18 cellular contexts compared by ENCODE assay signal in the genomic region with DNA sequence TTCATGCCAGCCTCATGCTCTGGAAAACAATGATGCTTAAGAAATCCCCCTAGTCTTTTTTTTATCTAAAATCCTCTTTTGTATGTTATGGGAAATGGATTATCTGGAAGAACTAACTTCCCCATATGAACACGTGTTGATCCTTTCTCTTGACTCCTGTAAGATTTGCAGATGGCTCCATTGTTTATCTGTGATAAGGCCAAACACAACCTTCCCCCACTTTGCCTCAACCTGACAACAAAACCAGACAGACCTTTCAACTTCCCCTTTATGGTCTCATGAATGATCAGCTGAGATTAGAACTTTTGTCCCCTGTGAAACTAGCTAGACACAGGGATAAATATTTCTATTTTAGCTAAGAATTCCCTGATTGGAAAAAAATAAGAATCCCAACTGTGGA.
"Had no signal": no experiment of that assay in that cellular context is flagged by ENCODE, and none has a peak within 500 bp of the region (broad histone marks: within the 10 kb centered on the region; RNA-seq: fewer than 3 reads in every experiment).

No MANE protein-coding gene starts in this region.

- H3K9me3 ChIP-seq: left ventricle myocardium inferior, pancreas, upper lobe of left lung had no signal

- DNase-seq: activated CD4-positive, alpha-beta T cell treated with anti-CD3 and anti-CD28 coated beads for 36 hours; activated CD4-positive, alpha-beta T cell treated with anti-CD3 and anti-CD28 coated beads, Interleukin-2, amount 50 U/mL, for 48 hours; activated naive CD4-positive, alpha-beta T cell; activated naive CD8-positive, alpha-beta T cell treated with anti-CD3 and anti-CD28 coated beads for 36 hours; amniotic stem cell; effector CD8-positive, alpha-beta T cell; head of caudate nucleus; immature natural killer cell; kidney glomerular epithelial cell; left ventricle myocardium inferior; mammary epithelial cell; pancreas; spleen; stimulated activated naive B cell treated with anti-CD40 and anti-IgM and Interleukin-4, amounts not matched to agents 10 μg/mL and 1 μg/mL and 100 μg/mL, for 72 hours; T1000; upper lobe of left lung had no signal

- H3K4me1 ChIP-seq: left ventricle myocardium inferior, pancreas, spleen, upper lobe of left lung had no signal

- H3K27me3 ChIP-seq: pancreas, spleen, upper lobe of left lung had no signal

- H3K27ac ChIP-seq: epithelial cell of prostate, left ventricle myocardium inferior, pancreas, spleen, thoracic aorta, upper lobe of left lung had no signal

- H3K4me3 ChIP-seq: left ventricle myocardium inferior, pancreas, spleen, thoracic aorta, upper lobe of left lung had no signal

- H3K36me3 ChIP-seq: left ventricle myocardium inferior, pancreas, spleen, thoracic aorta, upper lobe of left lung had no signal
